ENCODE assay signal across 2 cellular contexts in the genomic region with DNA sequence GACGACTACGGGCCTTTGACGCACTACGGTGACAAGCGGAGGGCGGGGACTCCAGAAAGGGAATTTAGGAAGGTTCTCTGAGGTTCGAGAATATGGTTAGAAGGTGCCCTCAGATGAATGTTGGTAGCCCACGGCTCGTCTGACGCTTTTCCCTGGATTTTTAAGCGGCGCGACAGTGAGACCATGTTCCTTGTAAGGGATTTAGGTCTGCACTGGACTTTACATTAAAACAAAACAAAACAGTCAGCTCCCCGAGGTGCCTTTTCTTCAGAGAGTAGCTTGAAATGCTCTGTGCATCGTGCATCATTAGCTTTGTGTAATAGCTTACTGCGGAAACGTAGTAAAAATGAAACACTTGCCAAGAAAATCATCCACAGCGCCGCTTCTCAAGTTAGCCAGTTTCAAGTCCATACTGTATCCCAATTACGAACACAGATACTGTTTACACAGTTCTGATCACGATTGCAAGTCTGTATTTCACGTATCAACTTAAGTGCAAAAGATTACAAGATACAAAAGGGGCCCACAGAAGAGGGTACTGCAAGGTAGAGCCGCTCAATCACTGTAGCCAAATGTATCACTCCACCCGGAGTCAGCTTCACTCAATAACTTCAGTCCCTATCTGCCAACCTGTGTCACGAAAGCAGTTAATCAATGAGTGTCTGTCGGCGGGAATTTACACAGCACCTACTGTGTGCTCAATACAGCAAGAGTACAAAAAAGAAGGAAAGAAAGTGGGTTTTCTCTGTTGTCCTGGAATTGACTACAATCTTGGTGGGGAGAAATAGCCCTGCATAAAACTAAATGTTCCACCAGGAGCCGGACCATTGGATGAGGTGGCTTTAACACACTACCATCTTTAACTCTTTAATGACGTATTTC.
TF ChIP-seq lines count a peak whose summit lies in the region.

No MANE protein-coding gene starts in this region.

TF ChIP-seq in HEK293T, 16 proteins besides CTCF, POLR2A, EP300 and RAD21:
- no peak for TF ChIP-seq FOXA1 (IDR thresholded peaks at IDR 0.05)
- TF ChIP-seq, protein P1, sequence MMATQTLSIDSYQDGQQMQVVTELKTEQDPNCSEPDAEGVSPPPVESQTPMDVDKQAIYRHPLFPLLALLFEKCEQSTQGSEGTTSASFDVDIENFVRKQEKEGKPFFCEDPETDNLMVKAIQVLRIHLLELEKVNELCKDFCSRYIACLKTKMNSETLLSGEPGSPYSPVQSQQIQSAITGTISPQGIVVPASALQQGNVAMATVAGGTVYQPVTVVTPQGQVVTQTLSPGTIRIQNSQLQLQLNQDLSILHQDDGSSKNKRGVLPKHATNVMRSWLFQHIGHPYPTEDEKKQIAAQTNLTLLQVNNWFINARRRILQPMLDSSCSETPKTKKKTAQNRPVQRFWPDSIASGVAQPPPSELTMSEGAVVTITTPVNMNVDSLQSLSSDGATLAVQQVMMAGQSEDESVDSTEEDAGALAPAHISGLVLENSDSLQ (IDR thresholded peaks at IDR 0.05), result peak; percentile 80
- peak; percentile 83 for TF ChIP-seq L3MBTL2 (conservative IDR thresholded peaks at IDR 0.05)

TF ChIP-seq in H1, 55 proteins besides CTCF, POLR2A, EP300 and RAD21:
- peak; percentile 89; the same call in 1 of the 2 replicates for TF ChIP-seq CREB1 (IDR thresholded peaks at IDR 0.05)
- TF ChIP-seq KDM4A (IDR thresholded peaks at IDR 0.05; ENCODE audit: low read depth, low read length, severe bottlenecking), result peak; percentile 5
- TF ChIP-seq KDM1A (IDR thresholded peaks at IDR 0.05; ENCODE audit: borderline replicate concordance, low read length), result no peak
